Comparison of ENCODE assay signal across 19 cellular contexts in the genomic region with DNA sequence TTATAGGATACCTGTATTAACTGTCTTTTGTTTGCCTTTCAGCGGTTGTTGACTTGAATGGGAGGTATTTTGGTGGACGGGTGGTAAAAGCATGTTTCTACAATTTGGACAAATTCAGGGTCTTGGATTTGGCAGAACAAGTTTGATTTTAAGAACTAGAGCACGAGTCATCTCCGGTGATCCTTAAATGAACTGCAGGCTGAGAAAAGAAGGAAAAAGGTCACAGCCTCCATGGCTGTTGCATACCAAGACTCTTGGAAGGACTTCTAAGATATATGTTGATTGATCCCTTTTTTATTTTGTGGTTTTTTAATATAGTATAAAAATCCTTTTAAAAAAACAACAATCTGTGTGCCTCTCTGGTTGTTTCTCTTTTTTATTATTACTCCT. TPM values are rescaled to one million over a fixed set of nuclear protein-coding genes. Genes with fewer than 3 reads are reported as not detected.
DNase-seq lines count a peak whose midpoint lies in the region; ATAC-seq, FAIRE-seq and TF ChIP-seq lines count a peak whose summit lies in the region.
"Had no signal": no experiment of that assay in that cellular context is flagged by ENCODE, and none has a peak within 500 bp of the region (broad histone marks: within the 10 kb centered on the region; RNA-seq: fewer than 3 reads in every experiment).

No MANE protein-coding gene starts in this region.

- DNase-seq in activated naive CD8-positive, alpha-beta T cell treated with anti-CD3 and anti-CD28 coated beads for 36 hours: no peak
- DNase-seq in GM19239 (ENCODE audit: insufficient read length, low spot score): no peak
- no peak for DNase-seq in NCI-H1092 (lab: John Stamatoyannopoulos, UW)
- DNase-seq: activated CD4-positive, CD25-positive, alpha-beta regulatory T cell treated with anti-CD3 and anti-CD28 coated beads, Interleukin-2, amount 50 U/mL, for 72 hours; activated naive CD4-positive, alpha-beta T cell treated with Interleukin-2 at 50 U/mL for 16 hours; CD8-positive, alpha-beta T cell; effector CD8-positive, alpha-beta T cell; KBM-7; NCI-H1092 treated with DMSO at 0.1 percent for 48 hours; NCI-H2107; stimulated activated naive CD8-positive, alpha-beta T cell treated with anti-CD3 and anti-CD28 coated beads, Interleukin-15, amount 100 ng/mL, for 72 hours had no signal

- no peak overlapping the region for H3K4me3 Mint-ChIP-seq in activated naive CD8-positive, alpha-beta T cell
- no peak overlapping the region for H3K4me3 Mint-ChIP-seq in activated naive CD8-positive, alpha-beta T cell treated with anti-CD3 and anti-CD28 coated beads for 36 hours
- H3K4me3 Mint-ChIP-seq: CD8-positive, alpha-beta T cell; nephron; stimulated activated naive CD8-positive, alpha-beta T cell treated with anti-CD3 and anti-CD28 coated beads, Interleukin-15, amount 100 ng/mL, for 72 hours had no signal

- H3K9me3 Mint-ChIP-seq in activated naive CD8-positive, alpha-beta T cell (ENCODE audit: low read depth): no peaks in the 10 kb centered on the region
- H3K9me3 Mint-ChIP-seq in activated naive CD8-positive, alpha-beta T cell treated with anti-CD3 and anti-CD28 coated beads for 36 hours: no peaks in the 10 kb centered on the region
- H3K9me3 Mint-ChIP-seq: CD8-positive, alpha-beta T cell; nephron; stimulated activated naive CD8-positive, alpha-beta T cell treated with anti-CD3 and anti-CD28 coated beads, Interleukin-15, amount 100 ng/mL, for 72 hours had no signal

- no peak overlapping the region for H3K4me3 ChIP-seq in gastroesophageal sphincter
- H3K4me3 ChIP-seq: breast epithelium had no signal

- peak overlapping the region; percentile 85 for H3K27ac ChIP-seq in angular gyrus (ENCODE audit: low read depth, low read length)
- peak overlapping the region in 3 of 4 donors; percentile 27 to 48 (median 43) for H3K27ac ChIP-seq in gastroesophageal sphincter
- peak overlapping the region; percentile 72 for H3K27ac ChIP-seq in temporal lobe (ENCODE audit: low read depth, low read length)

- peaks cover 8% of the 10 kb centered on the region for H3K4me1 Mint-ChIP-seq in activated naive CD8-positive, alpha-beta T cell (ENCODE audit: low read depth)
- H3K4me1 Mint-ChIP-seq in activated naive CD8-positive, alpha-beta T cell treated with anti-CD3 and anti-CD28 coated beads for 36 hours: peaks cover 15% of the 10 kb centered on the region

- H3K27me3 ChIP-seq in gastroesophageal sphincter: no peaks in the 10 kb centered on the region
- H3K27me3 ChIP-seq: breast epithelium had no signal

- TF ChIP-seq CTCF in gastroesophageal sphincter (IDR thresholded peaks at IDR 0.05): no peak

- TF ChIP-seq POLR2A in gastroesophageal sphincter (IDR thresholded peaks at IDR 0.05): no peak

- no peak for TF ChIP-seq EP300 in gastroesophageal sphincter (IDR thresholded peaks at IDR 0.05)

- H3K27me3 Mint-ChIP-seq in activated naive CD8-positive, alpha-beta T cell: no peaks in the 10 kb centered on the region
- no peaks in the 10 kb centered on the region for H3K27me3 Mint-ChIP-seq in activated naive CD8-positive, alpha-beta T cell treated with anti-CD3 and anti-CD28 coated beads for 36 hours
- H3K27me3 Mint-ChIP-seq: stimulated activated naive CD8-positive, alpha-beta T cell treated with anti-CD3 and anti-CD28 coated beads, Interleukin-15, amount 100 ng/mL, for 72 hours had no signal

- no peak for ATAC-seq in gastroesophageal sphincter
- ATAC-seq in GM18907 (IDR thresholded peaks at IDR 0.05; ENCODE audit: unreplicated experiment): no peak
- ATAC-seq: CD8-positive, alpha-beta T cell; stimulated activated naive CD8-positive, alpha-beta T cell treated with anti-CD3 and anti-CD28 coated beads, Interleukin-15, amount 100 ng/mL, for 72 hours had no signal

- no peaks in the 10 kb centered on the region for H3K9me3 ChIP-seq in gastroesophageal sphincter
- H3K9me3 ChIP-seq: breast epithelium had no signal

- H3K27ac Mint-ChIP-seq in activated naive CD8-positive, alpha-beta T cell: peak overlapping the region; percentile 22
- H3K27ac Mint-ChIP-seq in activated naive CD8-positive, alpha-beta T cell treated with anti-CD3 and anti-CD28 coated beads for 36 hours: no peak overlapping the region
- H3K27ac Mint-ChIP-seq: CD8-positive, alpha-beta T cell; nephron had no signal

- WGBS in gastroesophageal sphincter (ENCODE audit: low coverage in 1 of 2), 2 donors: 75 to 81% methylated on average over 4 of the region's 4 CpGs

- H3K36me3 ChIP-seq in gastroesophageal sphincter: peaks cover 0 to 71% of the 10 kb centered on the region in 2 donors

- peaks cover 4% of the 10 kb centered on the region for H3K36me3 Mint-ChIP-seq in activated naive CD8-positive, alpha-beta T cell
- H3K36me3 Mint-ChIP-seq in activated naive CD8-positive, alpha-beta T cell treated with anti-CD3 and anti-CD28 coated beads for 36 hours: peaks cover 36% of the 10 kb centered on the region

- no peak for FAIRE-seq in GM19239 (lab: Jason Lieb, UNC)

- H3K4me1 ChIP-seq in gastroesophageal sphincter: peaks cover 0 to 13% (median 0%) of the 10 kb centered on the region in 3 donors

RNA-seq across cellular contexts. Expression of a gene that starts 26.6 kb away (rescaled TPM):
- 100 to 1,000 TPM; 337 to 355 TPM for total RNA-seq in activated naive CD8-positive, alpha-beta T cell treated with anti-CD3 and anti-CD28 coated beads for 36 hours
- total RNA-seq in gastroesophageal sphincter (10 to 100 TPM; 51.0 to 72.9 (median 66.7) TPM), temporal lobe (36.9 TPM)

RNA-seq across cellular contexts. Expression of a gene that starts 53.2 kb away (rescaled TPM):
- total RNA-seq in activated naive CD8-positive, alpha-beta T cell treated with anti-CD3 and anti-CD28 coated beads for 36 hours: 100 to 1,000 TPM; 680 to 698 TPM
- total RNA-seq in gastroesophageal sphincter: 10 to 100 TPM in 1 of 4 donors, under 1 TPM in 3; 0.31 to 16.3 (median 0.50) TPM
- total RNA-seq in temporal lobe: not detected
- total RNA-seq: Daoy had no signal

Comparison
In these comparisons a context has a peak if more than half of its experiments do, and no peak if none do; other contexts are left out.
1. RNA of a gene that starts 53.2 kb away (total RNA-seq): 680 to 698 TPM in activated naive CD8-positive, alpha-beta T cell treated with anti-CD3 and anti-CD28 coated beads for 36 hours; 0.31 to 16.3 TPM in gastroesophageal sphincter and not detected in temporal lobe (single experiment); every median in the first group is over 10 times any median in the second.
2. Peak in every context shown above with its lines, with median percentiles within 50 percentile points of each other: H3K27ac ChIP-seq.